ENCODE assay signal across 8 cellular contexts in genomic region chr17:78144736-78145641, GRCh38. TPM values are rescaled to one million over a fixed set of nuclear protein-coding genes. Genes with fewer than 3 reads are reported as not detected.
DNase-seq lines count a peak whose midpoint lies in the region; ATAC-seq and TF ChIP-seq lines count a peak whose summit lies in the region.
"Had no signal": no experiment of that assay in that cellular context is flagged by ENCODE, and none has a peak within 500 bp of the region (broad histone marks: within the 10 kb centered on the region; RNA-seq: fewer than 3 reads in every experiment).

No MANE protein-coding gene starts in this region.

- WGBS in thymus: 93% methylated on average over 18 of the region's 18 CpGs

- H3K27ac ChIP-seq in thymus (ENCODE audit: low read depth): peak overlapping the region; percentile 81

- no peaks in the 10 kb centered on the region for H3K27me3 ChIP-seq in thymus (ENCODE audit: control insufficient read depth, insufficient read depth)

- DNase-seq in hypothalamus (lab: John Stamatoyannopoulos, UW) (peak in 37 of 51 donors; percentile 21 to 80 (median 49)), SK-N-DZ (ENCODE audit: low spot score) (no peak)
- DNase-seq in stimulated activated CD4-positive, alpha-beta T cell treated with anti-CD3 and anti-CD28 coated beads, Interleukin-2, amount 100 ng/mL, for 48 hours: no peak
- DNase-seq: NCI-H1436 treated with DMSO at 0.1 percent for 48 hours had no signal

- ATAC-seq in SK-N-SH treated with all-trans-retinoic acid at 6 μM for 48 hours (peak; percentile 14), esophagus mucosa (no peak)

- H3K36me3 ChIP-seq in thymus (ENCODE audit: control insufficient read depth, insufficient read depth): peaks cover 18% of the 10 kb centered on the region

- H3K4me1 ChIP-seq in thymus (ENCODE audit: control insufficient read depth, insufficient read depth, low read length): no peaks in the 10 kb centered on the region

- no peak overlapping the region for H3K4me3 ChIP-seq in thymus (ENCODE audit: low read length)

- H3K9me3 ChIP-seq in thymus (ENCODE audit: control insufficient read depth): no peaks in the 10 kb centered on the region

TF ChIP-seq in SK-N-SH treated with all-trans-retinoic acid at 6 μM for 48 hours, 23 proteins besides CTCF, POLR2A, EP300 and RAD21:
- TF ChIP-seq ZFP30 (CRISPR knock-in tag; IDR thresholded peaks at IDR 0.05): no peak
- no peak for TF ChIP-seq ISL1 (CRISPR knock-in tag; IDR thresholded peaks at IDR 0.05)
- TF ChIP-seq ZNF70 (CRISPR knock-in tag; IDR thresholded peaks at IDR 0.05): no peak
- TF ChIP-seq CSRNP3 (CRISPR knock-in tag; IDR thresholded peaks at IDR 0.05): no peak
- no peak for TF ChIP-seq RARB (CRISPR knock-in tag; IDR thresholded peaks at IDR 0.05)
- TF ChIP-seq TOX (CRISPR knock-in tag; IDR thresholded peaks at IDR 0.05; ENCODE audit: borderline replicate concordance): no peak
- no peak for TF ChIP-seq ZNF565 (CRISPR knock-in tag; conservative IDR thresholded peaks at IDR 0.05; ENCODE audit: low read depth)
- no peak for TF ChIP-seq ZC3H10 (CRISPR knock-in tag; IDR thresholded peaks at IDR 0.05)
- no peak for TF ChIP-seq POU6F1 (CRISPR knock-in tag; IDR thresholded peaks at IDR 0.05; ENCODE audit: borderline replicate concordance, low read depth)
- no peak for TF ChIP-seq SNAI2 (CRISPR knock-in tag; IDR thresholded peaks at IDR 0.05)
- no peak for TF ChIP-seq PATZ1 (CRISPR knock-in tag; IDR thresholded peaks at IDR 0.05; ENCODE audit: borderline replicate concordance)
- no peak for TF ChIP-seq CREB5 (CRISPR knock-in tag; IDR thresholded peaks at IDR 0.05; ENCODE audit: low read depth)
- no peak for TF ChIP-seq TCF4 (CRISPR knock-in tag; IDR thresholded peaks at IDR 0.05; ENCODE audit: borderline replicate concordance)
- no peak for TF ChIP-seq CSDC2 (CRISPR knock-in tag; IDR thresholded peaks at IDR 0.05)
- TF ChIP-seq PPARA (CRISPR knock-in tag; IDR thresholded peaks at IDR 0.05; ENCODE audit: borderline replicate concordance): no peak
- TF ChIP-seq OSR1 (CRISPR knock-in tag; IDR thresholded peaks at IDR 0.05): no peak
- TF ChIP-seq BACH2 (CRISPR knock-in tag; IDR thresholded peaks at IDR 0.05; ENCODE audit: borderline replicate concordance): no peak
- no peak for TF ChIP-seq ESRRG (CRISPR knock-in tag; IDR thresholded peaks at IDR 0.05)
- no peak for TF ChIP-seq TSHZ2 (CRISPR knock-in tag; IDR thresholded peaks at IDR 0.05)
- TF ChIP-seq GLIS3 (CRISPR knock-in tag; IDR thresholded peaks at IDR 0.05): no peak

RNA-seq across cellular contexts. Expression of gene C17orf99, which starts 1.2 kb away (rescaled TPM):
- 9.8 TPM for polyA plus RNA-seq in thymus
- total RNA-seq in esophagus mucosa: 0.44 TPM
- polyA plus RNA-seq in SK-N-DZ (2014; cell fraction: cytosol; rRNA removed): not detected in 2 replicates
- not detected in 2 replicates for polyA plus RNA-seq in SK-N-DZ (2014; cell fraction: nucleus; rRNA removed)
- total RNA-seq: glomerular endothelial cell had no signal

RNA-seq across cellular contexts. Expression of gene TMC8, which starts 14.4 kb away (rescaled TPM):
- polyA plus RNA-seq in thymus: 196 TPM
- total RNA-seq in esophagus mucosa: 2.0 TPM
- polyA plus RNA-seq in SK-N-DZ (2014; cell fraction: cytosol; rRNA removed): 0.06 TPM in 1 of 2 replicates, not detected in the other
- not detected in 2 replicates for polyA plus RNA-seq in SK-N-DZ (2014; cell fraction: nucleus; rRNA removed)

RNA-seq across cellular contexts. Expression of gene TMC6, which starts 16.4 kb away (rescaled TPM):
- 174 TPM for polyA plus RNA-seq in thymus
- total RNA-seq in esophagus mucosa: 50.2 TPM
- polyA plus RNA-seq in SK-N-DZ (2014; cell fraction: cytosol; rRNA removed): 0.97 and 1.2 TPM in 2 replicates
- 4.7 and 9.8 TPM in 2 replicates for polyA plus RNA-seq in SK-N-DZ (2014; cell fraction: nucleus; rRNA removed)

RNA-seq across cellular contexts. Expression of gene SYNGR2, which starts 23.4 kb away (rescaled TPM):
- polyA plus RNA-seq in thymus: 149 TPM
- total RNA-seq in esophagus mucosa: 73.0 TPM
- polyA plus RNA-seq in SK-N-DZ (2014; cell fraction: cytosol; rRNA removed): 6.6 and 7.1 TPM in 2 replicates
- 11.0 and 12.7 TPM in 2 replicates for polyA plus RNA-seq in SK-N-DZ (2014; cell fraction: nucleus; rRNA removed)

RNA-seq across cellular contexts. Expression of gene TK1, which starts 41.9 kb away (rescaled TPM):
- 3.8 TPM for polyA plus RNA-seq in thymus
- total RNA-seq in esophagus mucosa: 33.3 TPM
- polyA plus RNA-seq in SK-N-DZ (2014; cell fraction: cytosol; rRNA removed): 77.3 and 87.6 TPM in 2 replicates
- 44.3 and 60.3 TPM in 2 replicates for polyA plus RNA-seq in SK-N-DZ (2014; cell fraction: nucleus; rRNA removed)

Comparison
In these comparisons a context has a peak if more than half of its experiments do, and no peak if none do; other contexts are left out.
1. DNase-seq: peak in hypothalamus (37 of 51); none in stimulated activated CD4-positive, alpha-beta T cell treated with anti-CD3 and anti-CD28 coated beads, Interleukin-2, amount 100 ng/mL, for 48 hours (0 of 2) and SK-N-DZ (single experiment).